In the genomic region with DNA sequence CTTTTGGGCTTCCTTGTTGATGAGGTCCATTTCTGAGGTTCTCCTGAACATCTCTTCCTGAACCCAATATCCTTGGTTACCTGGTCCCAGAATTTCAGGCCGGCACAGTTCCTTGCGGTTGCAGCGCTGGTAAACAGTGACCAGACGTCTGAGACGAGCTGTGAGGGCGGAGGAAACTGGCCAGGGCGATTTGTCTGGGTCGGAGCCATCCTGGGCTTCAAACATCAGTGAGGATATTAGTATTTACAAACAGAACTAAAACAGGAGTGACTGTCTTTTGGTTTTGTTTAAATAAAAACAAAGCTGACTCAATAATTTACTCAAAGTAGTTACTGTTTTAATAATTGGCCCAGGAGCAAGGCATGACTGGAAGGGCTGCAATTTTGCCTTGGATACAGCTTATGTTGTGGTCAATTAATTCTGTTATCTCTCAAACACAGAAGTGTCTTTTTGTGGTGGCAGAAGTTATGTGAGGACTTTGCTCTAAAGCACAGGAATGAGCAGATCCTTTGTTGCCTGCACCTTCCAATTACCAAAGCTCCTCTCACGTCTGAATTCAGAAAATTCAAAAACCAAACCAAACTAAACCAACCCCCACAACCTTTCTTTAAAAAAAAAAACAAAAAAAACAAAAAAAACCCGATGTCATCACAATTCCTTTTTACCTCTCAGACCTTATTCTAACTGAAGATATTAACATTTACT, we compare ENCODE assay signal across 15 cellular contexts. TPM values are rescaled to one million over a fixed set of nuclear protein-coding genes. Genes with fewer than 3 reads are reported as not detected.
DNase-seq lines count a peak whose midpoint lies in the region; TF ChIP-seq lines count a peak whose summit lies in the region.
"Had no signal": no experiment of that assay in that cellular context is flagged by ENCODE, and none has a peak within 500 bp of the region (broad histone marks: within the 10 kb centered on the region; RNA-seq: fewer than 3 reads in every experiment).

No MANE protein-coding gene starts in this region.

- no peaks in the 10 kb centered on the region for H3K79me2 ChIP-seq in Loucy (ENCODE audit: insufficient read depth, low read length)
- no peaks in the 10 kb centered on the region for H3K79me2 ChIP-seq in OCI-LY7 (ENCODE audit: insufficient read depth, low read depth, low read length)

- H3K27ac Mint-ChIP-seq in endodermal cell = peak overlapping the region; percentile 35

- H3F3A ChIP-seq in Loucy (ENCODE audit: low read depth) = 0 out of 2 replicates have a peak, but pooled peaks cover 6% of the 10 kb centered on the region

- no peak overlapping the region for H3K4me3 ChIP-seq in BLaER1 treated with 17β-estradiol and CSF1 and Interleukin-3, amounts not matched to agents 10 nM and 100 nM
- peak overlapping the region; percentile 17 for H3K4me3 ChIP-seq in Loucy (ENCODE audit: low read length, poor library complexity, severe bottlenecking)
- no peak overlapping the region for H3K4me3 ChIP-seq in endodermal cell (ENCODE audit: low read length)
- no peak overlapping the region for H3K4me3 ChIP-seq in OCI-LY7 (ENCODE audit: low read depth, low read length, poor library complexity, severe bottlenecking)
- H3K4me3 ChIP-seq: lung had no signal

- WGBS in endodermal cell (ENCODE audit: insufficient coverage in 1 of 2, insufficient read length in 1 of 2), 2 experiments = 70 to 95% methylated on average over 1 to 10 of the region's 10 CpGs

- H3K27me3 Mint-ChIP-seq in endodermal cell (ENCODE audit: insufficient read depth) = no peaks in the 10 kb centered on the region
- H3K27me3 Mint-ChIP-seq: CD4-positive, alpha-beta memory T cell had no signal

- H3K9me3 Mint-ChIP-seq in endodermal cell = no peaks in the 10 kb centered on the region
- H3K9me3 Mint-ChIP-seq: CD4-positive, alpha-beta memory T cell; neural crest cell had no signal

- no peaks in the 10 kb centered on the region for H3K27me3 ChIP-seq in BLaER1 treated with 17β-estradiol and CSF1 and Interleukin-3, amounts not matched to agents 10 nM and 100 nM
- H3K27me3 ChIP-seq in Loucy (ENCODE audit: insufficient read depth, low read length, poor library complexity, severe bottlenecking) (no peaks in the 10 kb centered on the region), endodermal cell (ENCODE audit: control insufficient read depth, insufficient read depth, low read length, poor library complexity, severe bottlenecking) (no peaks in the 10 kb centered on the region)

- DNase-seq in endodermal cell (no peak), posterior vena cava (ENCODE audit: low spot score) (peak; percentile 85), OCI-LY7 (ENCODE audit: low spot score) (no peak), NCI-H446 treated with DMSO at 0.1 percent for 48 hours (lab: John Stamatoyannopoulos, UW) (no peak), DMS153 treated with DMSO at 0.1 percent for 48 hours (lab: John Stamatoyannopoulos, UW; ENCODE audit: unreplicated experiment) (no peak)
- DNase-seq: activated gamma-delta T cell treated with Interleukin-2 at 50 U/mL for 16 hours; CD4-positive, alpha-beta memory T cell; NCI-H1048; stimulated activated CD4-positive, alpha-beta T cell treated with anti-CD3 and anti-CD28 coated beads, Interleukin-12 subunit alpha, Interleukin-12 subunit beta, amount 100 ng/mL, for 4 hours; WERI-Rb-1 had no signal

- H3K4me3 Mint-ChIP-seq in endodermal cell = no peak overlapping the region
- H3K4me3 Mint-ChIP-seq: CD4-positive, alpha-beta memory T cell; neural crest cell had no signal

- CTCF ChIA-PET in OCI-LY7 (lab: Charles Lee; ENCODE audit: unreplicated experiment) = no interaction called here

- peaks cover 92 to 100% (median 99%) of the 10 kb centered on the region in 11 experiments for H3K36me3 ChIP-seq in BLaER1 treated with 17β-estradiol and CSF1 and Interleukin-3, amounts not matched to agents 10 nM and 100 nM
- H3K36me3 ChIP-seq in Loucy (ENCODE audit: insufficient read depth, low read length) = peaks cover 67% of the 10 kb centered on the region
- peaks cover 97% of the 10 kb centered on the region for H3K36me3 ChIP-seq in endodermal cell (ENCODE audit: control insufficient read depth, insufficient read depth, low read length)
- peaks cover 59% of the 10 kb centered on the region for H3K36me3 ChIP-seq in OCI-LY7 (ENCODE audit: insufficient read depth, low read length)

- no peaks in the 10 kb centered on the region for H3K9me2 ChIP-seq in Loucy (replicated peaks; ENCODE audit: low read depth, low read length)
- H3K9me2 ChIP-seq in OCI-LY7 (ENCODE audit: insufficient read depth, low read length) = no peaks in the 10 kb centered on the region

- TF ChIP-seq CTCF in Loucy (conservative IDR thresholded peaks at IDR 0.05; ENCODE audit: low read length) (no peak), endodermal cell (conservative IDR thresholded peaks at IDR 0.05) (no peak), OCI-LY7 (conservative IDR thresholded peaks at IDR 0.05; ENCODE audit: low read length) (no peak)

- H3K4me1 Mint-ChIP-seq in endodermal cell = peaks cover 2% of the 10 kb centered on the region

- no TSS peak for BruUV-seq in OCI-LY7 (replicated peaks; lab: Mats Ljungman, UMichigan)

- no peak overlapping the region for H3K27ac ChIP-seq in BLaER1 treated with 17β-estradiol and CSF1 and Interleukin-3, amounts not matched to agents 10 nM and 100 nM
- H3K27ac ChIP-seq in endodermal cell (ENCODE audit: low read depth, low read length) (no peak overlapping the region), OCI-LY7 (ENCODE audit: low read depth, low read length, poor library complexity, severe bottlenecking) (no peak overlapping the region)
- H3K27ac ChIP-seq: WERI-Rb-1 had no signal

- H2AFZ ChIP-seq in Loucy (ENCODE audit: low read length) (no peak overlapping the region), OCI-LY7 (ENCODE audit: low read length) (no peak overlapping the region)

- H3K4me2 ChIP-seq in BLaER1 treated with 17β-estradiol and CSF1 and Interleukin-3, amounts not matched to agents 10 nM and 100 nM = peak overlapping the region in 9 of 11 experiments; percentile 6 to 41 (median 25); a peak in 11 of 22 replicates
- peak overlapping the region; percentile 42 for H3K4me2 ChIP-seq in Loucy (ENCODE audit: low read depth, low read length, poor library complexity, severe bottlenecking)
- no peak overlapping the region for H3K4me2 ChIP-seq in OCI-LY7 (ENCODE audit: low read length)

- H3K4me1 ChIP-seq in BLaER1 treated with 17β-estradiol and CSF1 and Interleukin-3, amounts not matched to agents 10 nM and 100 nM = peaks cover 12 to 34% (median 19%) of the 10 kb centered on the region in 10 experiments; a peak in 19 of 20 replicates
- H3K4me1 ChIP-seq in Loucy (ENCODE audit: insufficient read depth, low read length, poor library complexity, severe bottlenecking) (peaks cover 41% of the 10 kb centered on the region), endodermal cell (ENCODE audit: control insufficient read depth, insufficient read depth, low read length) (no peaks in the 10 kb centered on the region), OCI-LY7 (ENCODE audit: insufficient read depth, low read length, poor library complexity, severe bottlenecking) (no peaks in the 10 kb centered on the region)

- H4K20me1 ChIP-seq in BLaER1 treated with 17β-estradiol and CSF1 and Interleukin-3, amounts not matched to agents 10 nM and 100 nM = no peaks in the 10 kb centered on the region
- H4K20me1 ChIP-seq in Loucy (ENCODE audit: insufficient read depth, low read length, poor library complexity, severe bottlenecking) (no peaks in the 10 kb centered on the region), OCI-LY7 (ENCODE audit: insufficient read depth, low read length) (no peaks in the 10 kb centered on the region)

- POLR2A ChIA-PET in OCI-LY7 (lab: Charles Lee) = no interaction called here

- no peak overlapping the region for H3K9ac ChIP-seq in BLaER1 treated with 17β-estradiol and CSF1 and Interleukin-3, amounts not matched to agents 10 nM and 100 nM
- peak overlapping the region; percentile 15 for H3K9ac ChIP-seq in Loucy (ENCODE audit: low read depth, low read length, poor library complexity, severe bottlenecking)
- no peak overlapping the region for H3K9ac ChIP-seq in endodermal cell (ENCODE audit: extremely low read depth, low read length, poor library complexity, severe bottlenecking)

- intact Hi-C loops in posterior vena cava (cut with DNase I) (no loop called here), OCI-LY7 (cut with micrococcal nuclease; ENCODE audit: unreplicated experiment) (no loop called here)

- peaks cover 80% of the 10 kb centered on the region for H3K36me3 Mint-ChIP-seq in endodermal cell (ENCODE audit: low read depth)

- no peaks in the 10 kb centered on the region for H3K9me3 ChIP-seq in BLaER1 treated with 17β-estradiol and CSF1 and Interleukin-3, amounts not matched to agents 10 nM and 100 nM (replicated peaks in 1 of 11)
- no peaks in the 10 kb centered on the region for H3K9me3 ChIP-seq in Loucy (ENCODE audit: insufficient read depth, low read depth, low read length)
- H3K9me3 ChIP-seq in endodermal cell (ENCODE audit: control insufficient read depth, low read length) = no peaks in the 10 kb centered on the region
- H3K9me3 ChIP-seq in OCI-LY7 (ENCODE audit: low read length) = no peaks in the 10 kb centered on the region

RNA-seq across cellular contexts. Expression of a gene that starts 58.7 kb away (rescaled TPM):
- total RNA-seq in endodermal cell (1 to 10 TPM; 5.3 to 9.6 TPM), posterior vena cava (1 to 10 TPM; 1.4 to 2.3 TPM), OCI-LY7 (2022) (not detected in 2 replicates)
- polyA plus RNA-seq in endodermal cell (2013, experiment 1 of 2) = 9.3 TPM
- polyA plus RNA-seq in endodermal cell (2013, experiment 2 of 2) = 8.2 TPM
- not detected in 2 replicates for total RNA-seq in OCI-LY7 (2014; rRNA removed; shearing (Covaris generic))
- total RNA-seq: CD4-positive, alpha-beta memory T cell; HT1080 had no signal
- polyA plus RNA-seq: CD4-positive, alpha-beta memory T cell had no signal
